Comparison of ENCODE assay signal across 8 cellular contexts in the genomic region with DNA sequence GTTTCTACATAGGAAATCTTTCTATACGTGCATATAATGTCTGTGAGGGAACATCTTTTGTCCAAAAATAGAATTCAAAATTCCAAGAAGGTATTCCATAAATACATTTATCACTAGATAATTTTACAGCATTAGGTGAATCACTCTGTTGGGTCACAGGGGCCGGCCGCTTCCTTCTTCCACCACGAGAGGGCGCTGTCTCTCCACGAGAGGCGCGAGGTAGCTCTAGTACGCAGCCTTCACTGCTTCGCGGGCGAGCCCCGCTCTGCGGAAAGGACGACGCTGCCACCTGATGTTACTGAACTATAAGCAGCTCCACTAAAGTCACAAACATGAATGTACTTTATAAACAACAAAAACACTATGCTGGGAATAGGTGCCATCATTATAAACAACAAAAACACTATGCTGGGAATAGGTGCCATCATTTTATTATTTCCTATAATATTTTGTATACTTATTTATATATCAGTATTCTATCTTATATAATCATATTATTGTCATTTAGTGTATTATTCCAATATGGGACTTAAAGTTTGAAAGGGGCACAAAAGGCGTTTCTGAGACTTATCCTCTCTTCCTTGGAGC.
DNase-seq lines count a peak whose midpoint lies in the region; ATAC-seq, FAIRE-seq and TF ChIP-seq lines count a peak whose summit lies in the region.

No MANE protein-coding gene starts in this region.

- H3K4me3 ChIP-seq in AG04449 (ENCODE audit: low read depth, low read length): no peak overlapping the region

- no peak for DNase-seq in AG04449 (ENCODE audit: low read depth, low spot score)
- DNase-seq in HTR-8/SVneo (ENCODE audit: insufficient read length, low spot score): peak; percentile 85
- DNase-seq in NOMO-1 treated with dmso at 0.1 percent for 144 hours (lab: John Stamatoyannopoulos, UW; ENCODE audit: unreplicated experiment): peak; percentile 35
- DNase-seq in activated CD8-positive, alpha-beta memory T cell treated with anti-CD3 and anti-CD28 coated beads for 4 hours (ENCODE audit: low read depth in 2 of 2): peak; percentile 67 to 74
- peak; percentile 77 to 79 (median 77) for DNase-seq in effector memory CD8-positive, alpha-beta T cell
- DNase-seq in mesenteric fat pad (ENCODE audit: low spot score): peak; percentile 94
- DNase-seq in stimulated activated CD8-positive, alpha-beta memory T cell treated with anti-CD3 and anti-CD28 coated beads, Interleukin-15, amount 100 ng/mL, for 48 hours (ENCODE audit: low read depth in 2 of 2): peak; percentile 61 to 66

- H3K27ac Mint-ChIP-seq in effector memory CD8-positive, alpha-beta T cell: no peak overlapping the region

- H3K4me1 Mint-ChIP-seq in effector memory CD8-positive, alpha-beta T cell (ENCODE audit: low read depth in 2 of 2): peaks cover 2 to 3% of the 10 kb centered on the region in 2 donors

- peak overlapping the region in 1 of 2 donors; percentile 9 for H3K4me3 Mint-ChIP-seq in effector memory CD8-positive, alpha-beta T cell

- H3K27me3 Mint-ChIP-seq in effector memory CD8-positive, alpha-beta T cell: peaks cover 18 to 20% of the 10 kb centered on the region in 2 donors

- FAIRE-seq in HTR-8/SVneo (lab: Jason Lieb, UNC): peak; percentile 20

- CTCF ChIA-PET in AG04449 (lab: Yijun Ruan, JAX): interaction anchor here (0.6 to 6.3 kb wide), 46 partner anchors 8 to 822 kb away, joined by 3 to 125 read pairs (median 4); no protein-coding TSS in a partner anchor

- H3K36me3 Mint-ChIP-seq in effector memory CD8-positive, alpha-beta T cell (ENCODE audit: insufficient read depth): peaks cover 4% of the 10 kb centered on the region

- peak; percentile 82 for ATAC-seq in GM18909 (IDR thresholded peaks at IDR 0.05; ENCODE audit: poor library complexity, unreplicated experiment)
- peak; percentile 99 for ATAC-seq in effector memory CD8-positive, alpha-beta T cell (replicated peaks)

- H3K9me3 Mint-ChIP-seq in effector memory CD8-positive, alpha-beta T cell: no peaks in the 10 kb centered on the region

- POLR2A ChIA-PET in AG04449 (lab: Yijun Ruan, JAX): interaction anchor here (1.1 kb wide), 1 partner anchor 638 kb away, joined by 3 read pairs; no protein-coding TSS in a partner anchor

- peak; percentile 93 for TF ChIP-seq CTCF in AG04449 (IDR thresholded peaks at IDR 0.05; ENCODE audit: insufficient read depth, low read length, missing control alignments)
